1 cellular context compared by ENCODE assay signal in genomic region chr1:18948913-18949688, GRCh38.
TF ChIP-seq lines count a peak whose summit lies in the region.

No MANE protein-coding gene starts in this region.

TF ChIP-seq in HepG2, 621 proteins besides CTCF, POLR2A, EP300 and RAD21 (continued from another document and continues in another):
- peak; percentile 95 for TF ChIP-seq TARDBP (CRISPR knock-in tag; IDR thresholded peaks at IDR 0.05)
- no peak for TF ChIP-seq ZNF674 (CRISPR knock-in tag; IDR thresholded peaks at IDR 0.05; ENCODE audit: low read depth)
- TF ChIP-seq ZNF10 (CRISPR knock-in tag; IDR thresholded peaks at IDR 0.05; ENCODE audit: borderline replicate concordance, low read depth): no peak
- TF ChIP-seq JUND (CRISPR knock-in tag; IDR thresholded peaks at IDR 0.05): peak; percentile 55
- TF ChIP-seq ZNF773 (CRISPR knock-in tag; IDR thresholded peaks at IDR 0.05; ENCODE audit: borderline replicate concordance): 0 out of 2 replicates have a peak, but pooled peaks have one; percentile 66
- TF ChIP-seq RBM39 (IDR thresholded peaks at IDR 0.05; ENCODE audit: low read depth, low read length, poor library complexity, severe bottlenecking): no peak
- TF ChIP-seq DRAP1 (CRISPR knock-in tag; IDR thresholded peaks at IDR 0.05): peak; percentile 81
- TF ChIP-seq TBL1XR1 (IDR thresholded peaks at IDR 0.05; ENCODE audit: borderline replicate concordance, low read length, partially characterized antibody): peak; percentile 8
- peak; percentile 45; the same call in 1 of the 2 replicates for TF ChIP-seq SIX1 (CRISPR knock-in tag; IDR thresholded peaks at IDR 0.05; ENCODE audit: borderline replicate concordance)
- 0 out of 2 replicates have a peak, but pooled peaks have one; percentile 52 for TF ChIP-seq ZBTB39 (CRISPR knock-in tag; IDR thresholded peaks at IDR 0.05)
- TF ChIP-seq ISX (CRISPR knock-in tag; conservative IDR thresholded peaks at IDR 0.05): peak; percentile 65; the same call in 1 of the 2 replicates
- TF ChIP-seq ZMYM3 (CRISPR knock-in tag; IDR thresholded peaks at IDR 0.05): peak; percentile 98
- TF ChIP-seq ZNF776 (CRISPR knock-in tag; IDR thresholded peaks at IDR 0.05): peak; percentile 69; the same call in 1 of the 2 replicates
- no peak for TF ChIP-seq TEF (CRISPR knock-in tag; IDR thresholded peaks at IDR 0.05)
- TF ChIP-seq ZEB1 (IDR thresholded peaks at IDR 0.05; ENCODE audit: insufficient replicate concordance, low read depth): no peak
- TF ChIP-seq DBP (CRISPR knock-in tag; IDR thresholded peaks at IDR 0.05; ENCODE audit: not compliant biosample characterization): peak; percentile 85
- TF ChIP-seq ZSCAN25 (CRISPR knock-in tag; IDR thresholded peaks at IDR 0.05): 0 out of 2 replicates have a peak, but pooled peaks have one; percentile 55
- no peak for TF ChIP-seq SIN3B (IDR thresholded peaks at IDR 0.05; ENCODE audit: low read length)
- no peak; the same call in 1 of the 2 replicates for TF ChIP-seq ELF1 (CRISPR knock-in tag; IDR thresholded peaks at IDR 0.05)
- TF ChIP-seq RFX1 (IDR thresholded peaks at IDR 0.05): no peak
- TF ChIP-seq KDM1A (CRISPR knock-in tag; IDR thresholded peaks at IDR 0.05): peak; percentile 92
- TF ChIP-seq U2AF2 (IDR thresholded peaks at IDR 0.05; ENCODE audit: low read depth, low read length): no peak
- TF ChIP-seq PATZ1 (CRISPR knock-in tag; IDR thresholded peaks at IDR 0.05): peak; percentile 89
- no peak for TF ChIP-seq RFXANK (CRISPR knock-in tag; IDR thresholded peaks at IDR 0.05)
- peak; percentile 46; the same call in 1 of the 2 replicates for TF ChIP-seq HMGXB3 (CRISPR knock-in tag; IDR thresholded peaks at IDR 0.05; ENCODE audit: borderline replicate concordance)
- TF ChIP-seq MTF1 (CRISPR knock-in tag; IDR thresholded peaks at IDR 0.05): no peak; the same call in none of the 2 replicates
- no peak for TF ChIP-seq EZH2 (conservative IDR thresholded peaks at IDR 0.05; ENCODE audit: low read depth, low read length)
- TF ChIP-seq ZMAT3 (CRISPR knock-in tag; conservative IDR thresholded peaks at IDR 0.05): peak; percentile 90; the same call in 1 of the 2 replicates
- peak; percentile 42; the same call in 1 of the 2 replicates for TF ChIP-seq SOX13 (IDR thresholded peaks at IDR 0.05)
- peak in 1 of 2 experiments; percentile 77; a peak in 2 of 4 replicates for TF ChIP-seq SOX13 (CRISPR knock-in tag; conservative IDR thresholded peaks at IDR 0.05 in 1 of 2, IDR thresholded peaks at IDR 0.05 in 1 of 2)
- TF ChIP-seq SRY (CRISPR knock-in tag; IDR thresholded peaks at IDR 0.05): peak; percentile 76; the same call in 1 of the 2 replicates
- TF ChIP-seq ZNF407 (CRISPR knock-in tag; IDR thresholded peaks at IDR 0.05; ENCODE audit: not compliant biosample characterization): peak; percentile 51
- peak; percentile 62; the same call in 1 of the 2 replicates for TF ChIP-seq ZBTB34 (CRISPR knock-in tag; IDR thresholded peaks at IDR 0.05)
- TF ChIP-seq SSRP1 (CRISPR knock-in tag; IDR thresholded peaks at IDR 0.05): no peak
- TF ChIP-seq ZNF616 (CRISPR knock-in tag; IDR thresholded peaks at IDR 0.05; ENCODE audit: low read depth): no peak
- TF ChIP-seq KLF6 (CRISPR knock-in tag; IDR thresholded peaks at IDR 0.05): peak; percentile 82
- TF ChIP-seq KDM4B (CRISPR knock-in tag; IDR thresholded peaks at IDR 0.05): no peak; the same call in 1 of the 2 replicates
- TF ChIP-seq ZNF761 (CRISPR knock-in tag; conservative IDR thresholded peaks at IDR 0.05): peak; percentile 89
- peak; percentile 82; the same call in 1 of the 2 replicates for TF ChIP-seq HOXD1 (CRISPR knock-in tag; IDR thresholded peaks at IDR 0.05)
- TF ChIP-seq ZNF468 (CRISPR knock-in tag; IDR thresholded peaks at IDR 0.05): 0 out of 2 replicates have a peak, but pooled peaks have one; percentile 6
- TF ChIP-seq SNRNP70 (IDR thresholded peaks at IDR 0.05; ENCODE audit: low read depth, low read length): no peak
- TF ChIP-seq PCBP1 (IDR thresholded peaks at IDR 0.05; ENCODE audit: borderline replicate concordance, low read depth, low read length): no peak
- peak; percentile 89 for TF ChIP-seq ZNF780A (CRISPR knock-in tag; IDR thresholded peaks at IDR 0.05)
- peak; percentile 69; the same call in 1 of the 2 replicates for TF ChIP-seq ZSCAN12 (CRISPR knock-in tag; IDR thresholded peaks at IDR 0.05)
- TF ChIP-seq TSC22D2 (CRISPR knock-in tag; IDR thresholded peaks at IDR 0.05; ENCODE audit: borderline replicate concordance): no peak
